In genomic region chr4:40583850-40584439, GRCh38 we compare ENCODE assay signal across 1 cellular context.
TF ChIP-seq lines count a peak whose summit lies in the region.

No MANE protein-coding gene starts in this region.

TF ChIP-seq in HepG2, 621 proteins besides CTCF, POLR2A, EP300 and RAD21:
- no peak for TF ChIP-seq CBX5 (CRISPR knock-in tag; IDR thresholded peaks at IDR 0.05; ENCODE audit: borderline replicate concordance)
- TF ChIP-seq THAP11 (CRISPR knock-in tag; IDR thresholded peaks at IDR 0.05): no peak
- TF ChIP-seq ATM (IDR thresholded peaks at IDR 0.05; ENCODE audit: borderline replicate concordance): no peak
- 0 out of 2 replicates have a peak, but pooled peaks have one; percentile 50 for TF ChIP-seq ZNF770 (CRISPR knock-in tag; IDR thresholded peaks at IDR 0.05)
